ENCODE assay signal across 15 cellular contexts in the genomic region with DNA sequence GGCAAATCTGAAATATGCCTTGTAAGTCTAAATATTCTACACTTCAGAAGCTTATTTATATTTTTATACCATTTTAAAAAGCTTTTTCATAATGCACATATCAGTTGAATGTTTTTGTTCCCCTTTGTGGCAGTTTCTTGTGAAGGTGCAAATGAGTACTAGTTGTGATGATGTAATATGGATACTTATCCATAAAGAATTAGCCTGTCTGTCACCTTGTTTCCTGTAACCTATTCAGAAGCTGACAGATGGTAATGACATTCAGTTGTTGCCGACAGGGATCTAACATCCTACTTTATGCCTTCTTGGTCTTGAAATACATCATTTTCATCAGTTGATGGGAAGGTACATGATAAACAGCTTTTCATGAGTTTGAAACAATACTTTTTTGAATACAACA. TPM values are rescaled to one million over a fixed set of nuclear protein-coding genes. Genes with fewer than 3 reads are reported as not detected.
DNase-seq lines count a peak whose midpoint lies in the region; ATAC-seq, FAIRE-seq and TF ChIP-seq lines count a peak whose summit lies in the region.
"Had no signal": no experiment of that assay in that cellular context is flagged by ENCODE, and none has a peak within 500 bp of the region (broad histone marks: within the 10 kb centered on the region; RNA-seq: fewer than 3 reads in every experiment).

No MANE protein-coding gene starts in this region.

- H3K27ac Mint-ChIP-seq in Caco-2 (ENCODE audit: unreplicated experiment) = no peak overlapping the region
- H3K27ac Mint-ChIP-seq: activated T-helper 1 cell treated with anti-CD3 and anti-CD28 coated beads, Interleukin-12 subunit alpha, Interleukin-12 subunit beta, Interleukin-2, Interleukin-4 antibody, amounts not matched to agents 30 ng/mL and 10 ng/mL and 1 ng/mL, durations not matched to agents 14 hours and 24 hours and 36 hours had no signal

- no peak overlapping the region for H3K9ac ChIP-seq in keratinocyte (ENCODE audit: control insufficient read depth, extremely low read depth, insufficient read depth, low read length)

- H3K27ac ChIP-seq in HEK293 (ENCODE audit: extremely low read depth, low read depth, low read length) (no peak overlapping the region), Panc1 (ENCODE audit: low read length) (0 out of 2 replicates have a peak overlapping the region, but pooled peaks have one; percentile 19), keratinocyte (ENCODE audit: control insufficient read depth, insufficient read depth, low read length) (no peak overlapping the region), tibial artery (no peak overlapping the region)

- POLR2A ChIA-PET in Caco-2 (lab: Charles Lee) (no interaction called here), HEK293 (lab: Yijun Ruan, JAX) (no interaction called here), Panc1 (lab: Charles Lee) (no interaction called here)

- H3K36me3 Mint-ChIP-seq in Caco-2 (ENCODE audit: insufficient read depth, unreplicated experiment) = peaks cover 19% of the 10 kb centered on the region

- H3K36me3 ChIP-seq in Caco-2 (ENCODE audit: control insufficient read depth, insufficient read depth, low read length) (no peaks in the 10 kb centered on the region), HEK293 (ENCODE audit: control insufficient read depth in 2 of 2, insufficient read depth in 1 of 2, low read length in 2 of 2) (peaks cover 0 to 9% of the 10 kb centered on the region in 2 experiments; a peak in 1 of 3 replicates), Panc1 (ENCODE audit: control insufficient read depth, insufficient read depth, low read length) (peaks cover 5% of the 10 kb centered on the region), keratinocyte (ENCODE audit: control insufficient read depth in 2 of 2, extremely low read depth in 1 of 2, insufficient read depth in 2 of 2, low read length in 2 of 2) (peaks cover 0 to 3% of the 10 kb centered on the region in 2 experiments), tibial artery (no peaks in the 10 kb centered on the region)

- in situ Hi-C loops in Panc1 (cut with HindIII; ENCODE audit: low pct_unique_long_range_greater_than_20kb, low sequenced_read_pairs) = no loop called here

- dilution Hi-C loops in keratinocyte (cut with MboI; ENCODE audit: extremely low pct_ligation_motif_present, low sequenced_read_pairs) = no loop called here

- H3K4me1 Mint-ChIP-seq in Caco-2 (ENCODE audit: low read depth, unreplicated experiment) = peaks cover 25% of the 10 kb centered on the region

- CTCF ChIA-PET in Caco-2 (lab: Charles Lee) = no interaction called here
- CTCF ChIA-PET in HEK293 (lab: Yijun Ruan, JAX) = interaction anchor here (0.8 kb wide), 1 partner anchor 963 kb away, joined by 3 read pairs; no protein-coding TSS in a partner anchor
- CTCF ChIA-PET in Panc1 (lab: Charles Lee) = no interaction called here

- ATAC-seq in Panc1 = no peak

- no peaks in the 10 kb centered on the region for H3K9me3 Mint-ChIP-seq in Caco-2 (ENCODE audit: unreplicated experiment)
- H3K9me3 Mint-ChIP-seq: activated T-helper 1 cell treated with anti-CD3 and anti-CD28 coated beads, Interleukin-12 subunit alpha, Interleukin-12 subunit beta, Interleukin-2, Interleukin-4 antibody, amounts not matched to agents 30 ng/mL and 10 ng/mL and 1 ng/mL, durations not matched to agents 14 hours and 24 hours and 36 hours; central memory CD8-positive, alpha-beta T cell had no signal

- H3K27me3 ChIP-seq in Caco-2 (replicated peaks; ENCODE audit: control insufficient read depth, insufficient read depth, low read length) (no peaks in the 10 kb centered on the region; the same call in 1 of the 2 replicates), Panc1 (ENCODE audit: control insufficient read depth, insufficient read depth, low read length) (no peaks in the 10 kb centered on the region), keratinocyte (ENCODE audit: control insufficient read depth, extremely low read depth, insufficient read depth, low read length) (no peaks in the 10 kb centered on the region), tibial artery (no peaks in the 10 kb centered on the region)

- H4K20me1 ChIP-seq in keratinocyte (ENCODE audit: control insufficient read depth, extremely low read depth, insufficient read depth, low read length) = no peaks in the 10 kb centered on the region

- no peak for DNase-seq in Caco-2
- DNase-seq in Panc1 (ENCODE audit: low read depth, low spot score) = no peak
- DNase-seq in keratinocyte (ENCODE audit: low read depth, low spot score) = no peak
- DNase-seq in SIG-M5 treated with dmso at 0.1 percent for 504 hours (lab: John Stamatoyannopoulos, UW; ENCODE audit: unreplicated experiment) = no peak
- DNase-seq in 8988T = no peak
- DNase-seq in tibial artery = no peak
- no peak for DNase-seq in NCI-H1105 treated with DMSO at 0.1 percent for 48 hours (lab: John Stamatoyannopoulos, UW)
- DNase-seq: DMS153; stimulated activated naive CD4-positive, alpha-beta T cell treated with Interleukin-2 at 50 U/mL for 16 hours had no signal

- peak overlapping the region; percentile 35 for H3K4me3 Mint-ChIP-seq in Caco-2 (ENCODE audit: unreplicated experiment)
- H3K4me3 Mint-ChIP-seq: central memory CD8-positive, alpha-beta T cell had no signal

- H3K4me2 ChIP-seq in keratinocyte (ENCODE audit: control insufficient read depth, extremely low read depth, insufficient read depth, low read depth, low read length) = peak overlapping the region; percentile 16

- no peak for FAIRE-seq in keratinocyte (lab: Jason Lieb, UNC)
- FAIRE-seq: GM18507, islet of Langerhans, RCC 7860 had no signal

- no peak overlapping the region for H2AFZ ChIP-seq in keratinocyte (ENCODE audit: control insufficient read depth, low read length)

- BruUV-seq in Caco-2 (replicated peaks; lab: Mats Ljungman, UMichigan) = no TSS peak
- BruUV-seq in Panc1 (replicated peaks; lab: Mats Ljungman, UMichigan) = no TSS peak

- H3K4me1 ChIP-seq in Caco-2 (peaks cover 23% of the 10 kb centered on the region), HEK293 (ENCODE audit: control insufficient read depth, insufficient read depth, low read length) (0 out of 2 replicates have a peak, but pooled peaks cover 2% of the 10 kb centered on the region), Panc1 (ENCODE audit: control insufficient read depth, insufficient read depth, low read length) (peaks cover 27% of the 10 kb centered on the region), keratinocyte (ENCODE audit: control insufficient read depth, extremely low read depth, insufficient read depth, low read length) (peaks cover 13% of the 10 kb centered on the region), tibial artery (peaks cover 0 to 19% (median 5%) of the 10 kb centered on the region in 4 donors)

- intact Hi-C loops in Caco-2 (cut with micrococcal nuclease; ENCODE audit: unreplicated experiment) (no loop called here), Panc1 (cut with micrococcal nuclease; ENCODE audit: unreplicated experiment) (no loop called here), tibial artery (cut with DNase I; ENCODE audit: low total_unique reads) (no loop called here)

- peaks cover 68% of the 10 kb centered on the region for H3K79me2 ChIP-seq in keratinocyte (ENCODE audit: control insufficient read depth, insufficient read depth, low read length)

- H3K9me1 ChIP-seq in keratinocyte (ENCODE audit: control insufficient read depth, extremely low read depth, insufficient read depth, low read length) = peaks cover 2% of the 10 kb centered on the region

- no peaks in the 10 kb centered on the region for H3K27me3 Mint-ChIP-seq in Caco-2 (ENCODE audit: insufficient read depth, unreplicated experiment)
- H3K27me3 Mint-ChIP-seq: central memory CD8-positive, alpha-beta T cell had no signal

- H3K9me3 ChIP-seq in Caco-2 = no peaks in the 10 kb centered on the region
- no peaks in the 10 kb centered on the region for H3K9me3 ChIP-seq in HEK293 (ENCODE audit: control insufficient read depth, insufficient read depth, low read depth, low read length)
- H3K9me3 ChIP-seq in Panc1 (ENCODE audit: control insufficient read depth, insufficient read depth, low read depth, low read length) = no peaks in the 10 kb centered on the region
- H3K9me3 ChIP-seq in keratinocyte (ENCODE audit: control insufficient read depth, low read depth, low read length) = no peaks in the 10 kb centered on the region
- no peaks in the 10 kb centered on the region for H3K9me3 ChIP-seq in tibial artery

- H3K4me3 ChIP-seq in Caco-2 (ENCODE audit: low read depth, low read length) (no peak overlapping the region), HEK293 (ENCODE audit: low read depth, low read length) (no peak overlapping the region; the same call in 1 of the 2 replicates), Panc1 (ENCODE audit: low read depth in 2 of 2, low read length in 2 of 2) (no peak overlapping the region), keratinocyte (ENCODE audit: control insufficient read depth in 2 of 3, extremely low read depth in 1 of 3, insufficient read depth in 2 of 3, low read depth in 1 of 3, low read length in 3 of 3) (no peak overlapping the region), tibial artery (no peak overlapping the region)

- no peak for TF ChIP-seq CTCF in Caco-2 (IDR thresholded peaks at IDR 0.05; ENCODE audit: insufficient read depth in 1 of 2, low read depth in 1 of 2, low read length in 1 of 2, severe bottlenecking in 1 of 2, unreplicated experiment in 1 of 2)
- no peak for TF ChIP-seq CTCF in HEK293 (tag by site-specific recombination; IDR thresholded peaks at IDR 0.05)
- TF ChIP-seq CTCF in Panc1 (IDR thresholded peaks at IDR 0.05) = no peak
- TF ChIP-seq CTCF in keratinocyte (optimal IDR thresholded peaks at IDR 0.05 in 1 of 3, IDR thresholded peaks at IDR 0.05 in 1 of 3, conservative IDR thresholded peaks at IDR 0.05 in 1 of 3; ENCODE audit: extremely low read depth in 1 of 3, insufficient read depth in 2 of 3, low read length in 3 of 3) = no peak
- no peak for TF ChIP-seq CTCF in tibial artery (IDR thresholded peaks at IDR 0.05)

TF ChIP-seq in HEK293, 187 proteins besides CTCF, POLR2A, EP300 and RAD21 (continues in another document):
- TF ChIP-seq ZNF629 (tag by site-specific recombination; IDR thresholded peaks at IDR 0.05) = peak; percentile 15; the same call in 1 of the 2 replicates
- no peak for TF ChIP-seq ZFHX2 (tag by site-specific recombination; conservative IDR thresholded peaks at IDR 0.05)

RNA-seq across cellular contexts. Expression of gene QSER1, which starts 2.9 kb away (rescaled TPM):
- total RNA-seq in Caco-2 (2022) (43.6 and 45.0 TPM in 2 replicates), Panc1 (2021; ENCODE audit: unreplicated experiment) (48.2 TPM)
- polyA plus RNA-seq in Panc1 (2012; ENCODE audit: insufficient read length) = 11.1 TPM
- polyA plus RNA-seq in keratinocyte = 8.5 to 14.7 TPM (median 9.7 TPM) in 3 replicates
- 10.9 TPM for polyA plus RNA-seq in keratinocyte (2011; ENCODE audit: low read depth)
- 7.2 and 13.8 TPM in 2 replicates for polyA plus RNA-seq in keratinocyte (2011; cell fraction: cytosol; rRNA removed)
- 15.8 and 20.9 TPM in 2 replicates for polyA plus RNA-seq in keratinocyte (2011; cell fraction: nucleus; rRNA removed)
- polyA plus RNA-seq in keratinocyte (2012; ENCODE audit: low replicate concordance) = 7.5 and 11.7 TPM in 2 replicates
- polyA minus RNA-seq in keratinocyte = 12.2 to 38.7 TPM (median 17.4 TPM) in 3 replicates
- polyA minus RNA-seq in keratinocyte (2011; cell fraction: cytosol; rRNA and poly(A)+ RNA removed) = 15.2 TPM
- polyA minus RNA-seq in keratinocyte (2011; cell fraction: nucleus; rRNA and poly(A)+ RNA removed) = 21.9 and 43.3 TPM in 2 replicates
